In the genomic region with DNA sequence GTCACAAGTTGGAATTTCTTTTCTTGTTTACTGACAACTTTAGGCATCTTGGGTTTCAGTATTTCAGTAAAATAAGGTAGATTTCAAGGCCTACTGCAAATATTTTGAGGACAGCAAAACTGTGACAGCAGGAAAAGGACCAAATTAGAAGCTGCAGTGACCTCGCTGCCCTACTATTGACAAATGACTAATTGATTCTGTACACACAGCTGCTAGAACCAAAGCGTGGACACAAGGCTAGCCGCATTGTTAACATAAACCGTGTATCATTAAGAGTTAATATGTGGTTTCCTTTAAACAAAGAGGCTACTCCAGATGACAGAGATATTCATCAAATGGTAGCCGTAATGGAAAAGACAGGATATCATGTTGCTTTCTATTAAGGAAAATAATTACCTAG, we compare ENCODE assay signal across 28 cellular contexts.
DNase-seq lines count a peak whose midpoint lies in the region; ATAC-seq and TF ChIP-seq lines count a peak whose summit lies in the region.
"Had no signal": no experiment of that assay in that cellular context is flagged by ENCODE, and none has a peak within 500 bp of the region (broad histone marks: within the 10 kb centered on the region; RNA-seq: fewer than 3 reads in every experiment).

No MANE protein-coding gene starts in this region.

- no peak for ATAC-seq in HG02763 (IDR thresholded peaks at IDR 0.05; ENCODE audit: unreplicated experiment)
- ATAC-seq: gastroesophageal sphincter, left lung, psoas muscle, Right ventricle myocardium inferior had no signal

- H3K4me1 Mint-ChIP-seq in activated CD4-positive, alpha-beta memory T cell treated with anti-CD3 and anti-CD28 coated beads, Interleukin-2, amount 10 ng/mL, durations not matched to agents 7 days and 5 days, result no peaks in the 10 kb centered on the region
- H3K4me1 Mint-ChIP-seq: CD4-positive, CD25-positive, alpha-beta regulatory T cell; immature natural killer cell; naive B cell had no signal

- DNase-seq in NCI-H2029 (lab: John Stamatoyannopoulos, UW), result peak; percentile 19
- DNase-seq in NCI-H2029 treated with DMSO at 0.1 percent for 48 hours (lab: John Stamatoyannopoulos, UW), result no peak
- peak; percentile 77 for DNase-seq in NCI-H510A (lab: John Stamatoyannopoulos, UW)
- peak; percentile 96 for DNase-seq in SHP77 treated with DMSO at 0.1 percent for 48 hours (lab: John Stamatoyannopoulos, UW)
- DNase-seq in prostate gland (ENCODE audit: low spot score), result no peak
- DNase-seq in activated CD4-positive, alpha-beta memory T cell treated with anti-CD3 and anti-CD28 coated beads, Interleukin-2, amount 10 ng/mL, durations not matched to agents 7 days and 5 days, result no peak
- no peak for DNase-seq in SIG-M5 treated with dmso at 0.1 percent for 504 hours (lab: John Stamatoyannopoulos, UW; ENCODE audit: unreplicated experiment)
- DNase-seq: 8988T; activated CD4-positive, alpha-beta T cell treated with anti-CD3 and anti-CD28 coated beads for 48 hours; activated gamma-delta T cell; activated T-cell treated with anti-CD3 and anti-CD28 coated beads, Interleukin-2, amount 50 U/mL, for 1 hour; CD4-positive, CD25-positive, alpha-beta regulatory T cell; cerebellar nuclear complex; dorsolateral prefrontal cortex; hypothalamus; immature natural killer cell; left lung; naive B cell; NCI-H2081 treated with DMSO at 0.1 percent for 48 hours; NCI-H524 treated with DMSO at 0.1 percent for 48 hours; psoas muscle; stimulated activated naive CD4-positive, alpha-beta T cell; WERI-Rb-1 had no signal

- no peak overlapping the region for H3K4me3 ChIP-seq in prostate gland
- H3K4me3 ChIP-seq: dorsolateral prefrontal cortex, gastroesophageal sphincter, left lung, psoas muscle, suprapubic skin had no signal

- POLR2A ChIA-PET in activated CD4-positive, alpha-beta memory T cell treated with anti-CD3 and anti-CD28 coated beads, Interleukin-2, amount 10 ng/mL, durations not matched to agents 7 days and 5 days (lab: Charles Lee), result no interaction called here

- H3K9me3 ChIP-seq in prostate gland, result no peaks in the 10 kb centered on the region
- H3K9me3 ChIP-seq: gastroesophageal sphincter, left lung, neutrophil, psoas muscle, suprapubic skin had no signal

- 67% methylated on average over 5 of the region's 5 CpGs for WGBS in prostate gland

- no peak for TF ChIP-seq CTCF in prostate gland (IDR thresholded peaks at IDR 0.05)

- H3K36me3 ChIP-seq in prostate gland, result no peaks in the 10 kb centered on the region
- H3K36me3 ChIP-seq: gastroesophageal sphincter, left lung, neutrophil, suprapubic skin, WERI-Rb-1 had no signal

- no peak for TF ChIP-seq POLR2A in prostate gland (IDR thresholded peaks at IDR 0.05)

- intact Hi-C loops in prostate gland (cut with DNase I), result no loop called here

- H3K27me3 Mint-ChIP-seq in activated CD4-positive, alpha-beta memory T cell treated with anti-CD3 and anti-CD28 coated beads, Interleukin-2, amount 10 ng/mL, durations not matched to agents 7 days and 5 days, result peaks cover 9% of the 10 kb centered on the region
- H3K27me3 Mint-ChIP-seq: naive B cell had no signal

- no peaks in the 10 kb centered on the region for H3K36me3 Mint-ChIP-seq in activated CD4-positive, alpha-beta memory T cell treated with anti-CD3 and anti-CD28 coated beads, Interleukin-2, amount 10 ng/mL, durations not matched to agents 7 days and 5 days (ENCODE audit: low read depth)
- H3K36me3 Mint-ChIP-seq: CD4-positive, CD25-positive, alpha-beta regulatory T cell; immature natural killer cell; naive B cell had no signal

- no peak overlapping the region for H3K4me3 Mint-ChIP-seq in activated CD4-positive, alpha-beta memory T cell treated with anti-CD3 and anti-CD28 coated beads, Interleukin-2, amount 10 ng/mL, durations not matched to agents 7 days and 5 days
- H3K4me3 Mint-ChIP-seq: CD4-positive, CD25-positive, alpha-beta regulatory T cell; immature natural killer cell; naive B cell had no signal

- H3K9me3 Mint-ChIP-seq in activated CD4-positive, alpha-beta memory T cell treated with anti-CD3 and anti-CD28 coated beads, Interleukin-2, amount 10 ng/mL, durations not matched to agents 7 days and 5 days, result no peaks in the 10 kb centered on the region

- no peak overlapping the region for H3K27ac ChIP-seq in prostate gland
- H3K27ac ChIP-seq: dorsolateral prefrontal cortex, gastroesophageal sphincter, left lung, neutrophil, psoas muscle, suprapubic skin, WERI-Rb-1 had no signal

- H3K27me3 ChIP-seq in prostate gland (replicated peaks; ENCODE audit: insufficient read depth), result no peaks in the 10 kb centered on the region
- H3K27me3 ChIP-seq: dorsolateral prefrontal cortex, gastroesophageal sphincter, left lung, neutrophil, suprapubic skin had no signal

- CTCF ChIA-PET in activated CD4-positive, alpha-beta memory T cell treated with anti-CD3 and anti-CD28 coated beads, Interleukin-2, amount 10 ng/mL, durations not matched to agents 7 days and 5 days (lab: Charles Lee), result no interaction called here

- H3K4me1 ChIP-seq in prostate gland (replicated peaks), result no peaks in the 10 kb centered on the region
- H3K4me1 ChIP-seq: gastroesophageal sphincter, left lung, psoas muscle, suprapubic skin had no signal

- no peak overlapping the region for H3K27ac Mint-ChIP-seq in activated CD4-positive, alpha-beta memory T cell treated with anti-CD3 and anti-CD28 coated beads, Interleukin-2, amount 10 ng/mL, durations not matched to agents 7 days and 5 days
- H3K27ac Mint-ChIP-seq: CD4-positive, CD25-positive, alpha-beta regulatory T cell; immature natural killer cell; naive B cell had no signal

Comparison
In these comparisons a context has a peak if more than half of its experiments do, and no peak if none do; other contexts are left out.
1. DNase-seq: peak in NCI-H2029 (single experiment), NCI-H510A (single experiment) and SHP77 treated with DMSO at 0.1 percent for 48 hours (single experiment); none in NCI-H2029 treated with DMSO at 0.1 percent for 48 hours (single experiment), prostate gland (single experiment), activated CD4-positive, alpha-beta memory T cell treated with anti-CD3 and anti-CD28 coated beads, Interleukin-2, amount 10 ng/mL, durations not matched to agents 7 days and 5 days (single experiment) and SIG-M5 treated with dmso at 0.1 percent for 504 hours (single experiment).